In genomic region chr3:71919572-71919971, GRCh38 we compare ENCODE assay signal across 18 cellular contexts.
DNase-seq lines count a peak whose midpoint lies in the region; ATAC-seq, FAIRE-seq and TF ChIP-seq lines count a peak whose summit lies in the region.
"Had no signal": no experiment of that assay in that cellular context is flagged by ENCODE, and none has a peak within 500 bp of the region (broad histone marks: within the 10 kb centered on the region; RNA-seq: fewer than 3 reads in every experiment).

No MANE protein-coding gene starts in this region.

- H3K4me1 ChIP-seq in K562 (replicated peaks in 1 of 2; ENCODE audit: control insufficient read depth in 2 of 2, insufficient read depth in 2 of 2, low read length in 2 of 2) (0 out of 5 replicates have a peak, but pooled peaks cover 0 to 5% of the 10 kb centered on the region in 2 experiments), mesendoderm (ENCODE audit: control insufficient read depth, low read depth, low read length) (no peaks in the 10 kb centered on the region)

- H3K4ac ChIP-seq in mesendoderm (ENCODE audit: low read depth, low read length): no peak overlapping the region

- H3K79me2 ChIP-seq in K562 (ENCODE audit: control insufficient read depth, insufficient read depth, low read length) (no peaks in the 10 kb centered on the region), mesendoderm (ENCODE audit: control insufficient read depth, insufficient read depth, low read length) (no peaks in the 10 kb centered on the region)

- no peak overlapping the region for H3K4me2 ChIP-seq in K562 (ENCODE audit: insufficient read depth, low read length)
- no peak overlapping the region for H3K4me2 ChIP-seq in mesendoderm (ENCODE audit: low read length)

- H2BK5ac ChIP-seq in mesendoderm (ENCODE audit: low read length): no peak overlapping the region

- intact Hi-C loops in K562 (cut with micrococcal nuclease): no loop called here

- no peak for TF ChIP-seq RAD21 in K562 (CRISPR knock-in tag; conservative IDR thresholded peaks at IDR 0.05 in 1 of 2, IDR thresholded peaks at IDR 0.05 in 1 of 2)

- no peak overlapping the region for H3K56ac ChIP-seq in mesendoderm (ENCODE audit: low read length)

- no peak overlapping the region for H3K9ac ChIP-seq in K562 (ENCODE audit: insufficient read depth in 1 of 2, low read depth in 2 of 2, low read length in 2 of 2)
- no peak overlapping the region for H3K9ac ChIP-seq in mesendoderm (ENCODE audit: low read length)

- ATAC-seq in K562: no peak
- ATAC-seq: CD8-positive, alpha-beta T cell had no signal

- no peak overlapping the region for H2AFZ ChIP-seq in K562 (ENCODE audit: low read depth, low read length)

- H3K9me3 ChIP-seq in K562 (replicated peaks; ENCODE audit: control insufficient read depth, insufficient read depth, low read depth, low read length): no peaks in the 10 kb centered on the region
- H3K9me3 ChIP-seq: Caco-2 had no signal

- no peak for FAIRE-seq in K562 (lab: Jason Lieb, UNC)
- FAIRE-seq: D721Med, GM12891 had no signal

- no peaks in the 10 kb centered on the region for H3K79me1 ChIP-seq in mesendoderm (ENCODE audit: low read length)

- no peak overlapping the region for H3K18ac ChIP-seq in mesendoderm (ENCODE audit: low read length)

- no peaks in the 10 kb centered on the region for H4K20me1 ChIP-seq in K562 (replicated peaks; ENCODE audit: control insufficient read depth, insufficient read depth, low read length)

- H3K4me3 ChIP-seq in LNCaP clone FGC (ENCODE audit: low read depth, low read length) (no peak overlapping the region), K562 (no peak overlapping the region), mesendoderm (ENCODE audit: low read length) (no peak overlapping the region)

- no TSS peak for BruUV-seq in K562 (replicated peaks; lab: Mats Ljungman, UMichigan)

- no peak for TF ChIP-seq POLR2A in K562 (conservative IDR thresholded peaks at IDR 0.05)

- H4K8ac ChIP-seq in mesendoderm (ENCODE audit: low read depth, low read length): no peak overlapping the region

- in situ Hi-C loops in K562 (cut with MboI): no loop called here

- DNase-seq in LNCaP clone FGC (ENCODE audit: low read depth) (peak; percentile 2), K562 (ENCODE audit: extremely low read depth in 1 of 4, low spot score in 3 of 4) (no peak), mesendoderm (peak; percentile 30), C1 segment of cervical spinal cord (lab: John Stamatoyannopoulos, UW) (no peak), NCI-H187 (lab: John Stamatoyannopoulos, UW) (no peak), D341Med (ENCODE audit: low spot score) (no peak)
- DNase-seq: Caco-2; CD4-positive, CD25-positive, alpha-beta regulatory T cell; CD8-positive, alpha-beta T cell; DMS 273 treated with DMSO at 0.1 percent for 48 hours; DMS79; EL; GDM1; H9; HFFc6 had no signal

- H3K36me3 ChIP-seq in K562 (ENCODE audit: control insufficient read depth, insufficient read depth, low read length): no peaks in the 10 kb centered on the region
- H3K36me3 ChIP-seq in mesendoderm (ENCODE audit: control insufficient read depth, insufficient read depth, low read length): no peaks in the 10 kb centered on the region

- WGBS in K562 (ENCODE audit: insufficient coverage, low coverage, missing lambda C conversion rate): 0% methylated on average over 3 of the region's 3 CpGs
- no CpG with 5 or more reads among the region's 3 CpGs for WGBS in mesendoderm (ENCODE audit: extremely low coverage, insufficient coverage, low lambda C conversion rate)

- no peak overlapping the region for H2AK5ac ChIP-seq in mesendoderm (ENCODE audit: low read length)

- H4K5ac ChIP-seq in mesendoderm (ENCODE audit: low read length): no peak overlapping the region

- no peak overlapping the region for H3K23ac ChIP-seq in mesendoderm (ENCODE audit: low read length)

- H2BK15ac ChIP-seq in mesendoderm (replicated peaks; ENCODE audit: low read depth): no peak overlapping the region

- no peak for TF ChIP-seq EP300 in K562 (IDR thresholded peaks at IDR 0.05; ENCODE audit: low read length)

- TF ChIP-seq CTCF in LNCaP clone FGC (IDR thresholded peaks at IDR 0.05; ENCODE audit: control insufficient read depth, extremely low read depth, insufficient read depth) (no peak), K562 (IDR thresholded peaks at IDR 0.05 in 2 of 3, conservative IDR thresholded peaks at IDR 0.05 in 1 of 3; ENCODE audit: insufficient read depth in 2 of 3, low read depth in 1 of 3, low read length in 3 of 3) (no peak)

- H3K9me1 ChIP-seq in K562 (ENCODE audit: control insufficient read depth, insufficient read depth, low read length): no peaks in the 10 kb centered on the region

- H3K27ac ChIP-seq in K562 (ENCODE audit: extremely low read depth, low read depth, low read length): no peak overlapping the region
- H3K27ac ChIP-seq in mesendoderm (ENCODE audit: low read depth, low read length): no peak overlapping the region
- H3K27ac ChIP-seq: C4-2B had no signal

- H2BK120ac ChIP-seq in mesendoderm (ENCODE audit: low read depth, low read length): no peak overlapping the region

- CTCF ChIA-PET in K562 (lab: Yijun Ruan, JAX; ENCODE audit: low intra/inter-chr PET ratio): no interaction called here

- peaks cover 2 to 34% of the 10 kb centered on the region in 2 experiments; a peak in 2 of 5 replicates for H3K27me3 ChIP-seq in K562 (ENCODE audit: control insufficient read depth in 2 of 2, insufficient read depth in 2 of 2, low read length in 2 of 2)
- H3K27me3 ChIP-seq in mesendoderm (ENCODE audit: insufficient read depth, low read length, poor library complexity): no peaks in the 10 kb centered on the region

- POLR2A ChIA-PET in K562 (lab: Yijun Ruan, JAX): interaction anchor here (1.0 kb wide), 1 partner anchor 13 kb away, joined by 3 read pairs; no protein-coding TSS in a partner anchor

TF ChIP-seq in K562, 482 proteins besides CTCF, POLR2A, EP300 and RAD21 (continues in another document):
- TF ChIP-seq SMAD4 (CRISPR knock-in tag; conservative IDR thresholded peaks at IDR 0.05) (0 out of 2 replicates have a peak, but pooled peaks have one; percentile 19), POLR3A (IDR thresholded peaks at IDR 0.05; ENCODE audit: borderline replicate concordance, extremely low read depth, insufficient read depth, insufficient read length) (no peak), JUNB (CRISPR knock-in tag; conservative IDR thresholded peaks at IDR 0.05) (no peak), SRF (CRISPR knock-in tag; IDR thresholded peaks at IDR 0.05) (peak in 1 of 2 experiments; percentile 79; a peak in 1 of 4 replicates), ELF1 (tag; IDR thresholded peaks at IDR 0.05) (peak; percentile 68), ETV1 (tag; conservative IDR thresholded peaks at IDR 0.05; ENCODE audit: low read depth) (0 out of 2 replicates have a peak, but pooled peaks have one; percentile 17), SPI1 (IDR thresholded peaks at IDR 0.05; ENCODE audit: borderline replicate concordance, low read depth, low read length) (peak; percentile 8; the same call in 1 of the 2 replicates), ZNF655 (CRISPR knock-in tag; IDR thresholded peaks at IDR 0.05) (no peak), ZNF282 (CRISPR knock-in tag; IDR thresholded peaks at IDR 0.05) (no peak), L3MBTL2 (IDR thresholded peaks at IDR 0.05) (no peak)
- TF ChIP-seq, protein P1, sequence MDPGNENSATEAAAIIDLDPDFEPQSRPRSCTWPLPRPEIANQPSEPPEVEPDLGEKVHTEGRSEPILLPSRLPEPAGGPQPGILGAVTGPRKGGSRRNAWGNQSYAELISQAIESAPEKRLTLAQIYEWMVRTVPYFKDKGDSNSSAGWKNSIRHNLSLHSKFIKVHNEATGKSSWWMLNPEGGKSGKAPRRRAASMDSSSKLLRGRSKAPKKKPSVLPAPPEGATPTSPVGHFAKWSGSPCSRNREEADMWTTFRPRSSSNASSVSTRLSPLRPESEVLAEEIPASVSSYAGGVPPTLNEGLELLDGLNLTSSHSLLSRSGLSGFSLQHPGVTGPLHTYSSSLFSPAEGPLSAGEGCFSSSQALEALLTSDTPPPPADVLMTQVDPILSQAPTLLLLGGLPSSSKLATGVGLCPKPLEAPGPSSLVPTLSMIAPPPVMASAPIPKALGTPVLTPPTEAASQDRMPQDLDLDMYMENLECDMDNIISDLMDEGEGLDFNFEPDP (CRISPR knock-in tag; IDR thresholded peaks at IDR 0.05): no peak
- TF ChIP-seq, protein P2, sequence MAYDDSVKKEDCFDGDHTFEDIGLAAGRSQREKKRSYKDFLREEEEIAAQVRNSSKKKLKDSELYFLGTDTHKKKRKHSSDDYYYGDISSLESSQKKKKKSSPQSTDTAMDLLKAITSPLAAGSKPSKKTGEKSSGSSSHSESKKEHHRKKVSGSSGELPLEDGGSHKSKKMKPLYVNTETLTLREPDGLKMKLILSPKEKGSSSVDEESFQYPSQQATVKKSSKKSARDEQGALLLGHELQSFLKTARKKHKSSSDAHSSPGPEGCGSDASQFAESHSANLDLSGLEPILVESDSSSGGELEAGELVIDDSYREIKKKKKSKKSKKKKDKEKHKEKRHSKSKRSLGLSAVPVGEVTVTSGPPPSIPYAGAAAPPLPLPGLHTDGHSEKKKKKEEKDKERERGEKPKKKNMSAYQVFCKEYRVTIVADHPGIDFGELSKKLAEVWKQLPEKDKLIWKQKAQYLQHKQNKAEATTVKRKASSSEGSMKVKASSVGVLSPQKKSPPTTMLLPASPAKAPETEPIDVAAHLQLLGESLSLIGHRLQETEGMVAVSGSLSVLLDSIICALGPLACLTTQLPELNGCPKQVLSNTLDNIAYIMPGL (CRISPR knock-in tag; IDR thresholded peaks at IDR 0.05): no peak
- TF ChIP-seq, protein P3, sequence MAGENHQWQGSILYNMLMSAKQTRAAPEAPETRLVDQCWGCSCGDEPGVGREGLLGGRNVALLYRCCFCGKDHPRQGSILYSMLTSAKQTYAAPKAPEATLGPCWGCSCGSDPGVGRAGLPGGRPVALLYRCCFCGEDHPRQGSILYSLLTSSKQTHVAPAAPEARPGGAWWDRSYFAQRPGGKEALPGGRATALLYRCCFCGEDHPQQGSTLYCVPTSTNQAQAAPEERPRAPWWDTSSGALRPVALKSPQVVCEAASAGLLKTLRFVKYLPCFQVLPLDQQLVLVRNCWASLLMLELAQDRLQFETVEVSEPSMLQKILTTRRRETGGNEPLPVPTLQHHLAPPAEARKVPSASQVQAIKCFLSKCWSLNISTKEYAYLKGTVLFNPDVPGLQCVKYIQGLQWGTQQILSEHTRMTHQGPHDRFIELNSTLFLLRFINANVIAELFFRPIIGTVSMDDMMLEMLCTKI (IDR thresholded peaks at IDR 0.05; ENCODE audit: partially characterized antibody): no peak

Comparison
In these comparisons a context has a peak if more than half of its experiments do, and no peak if none do; other contexts are left out.
1. DNase-seq: peak in LNCaP clone FGC (single experiment) and mesendoderm (single experiment); none in K562 (0 of 4), C1 segment of cervical spinal cord (0 of 14), NCI-H187 (0 of 2) and D341Med (single experiment).